26 cellular contexts compared by ENCODE assay signal in the genomic region with DNA sequence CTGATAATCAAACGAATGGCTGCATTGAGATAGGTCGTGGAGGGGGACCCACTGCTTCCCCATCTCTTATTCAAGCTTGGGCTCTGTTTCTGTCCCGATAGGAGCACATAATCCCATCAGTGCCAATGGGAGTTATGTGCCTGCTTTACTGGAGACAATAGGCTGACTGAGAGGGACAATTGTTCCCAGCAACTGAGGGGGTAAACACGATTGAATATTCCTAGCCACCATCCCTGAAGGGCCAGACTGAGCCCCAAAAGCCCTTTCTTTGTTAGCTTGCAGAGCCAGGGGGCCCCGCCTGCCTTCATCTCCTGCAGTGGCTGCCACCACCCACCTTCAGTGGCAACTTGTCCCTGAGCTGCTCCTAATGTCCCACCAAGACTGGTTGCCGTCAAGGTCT.
"Had no signal": no experiment of that assay in that cellular context is flagged by ENCODE, and none has a peak within 500 bp of the region (broad histone marks: within the 10 kb centered on the region; RNA-seq: fewer than 3 reads in every experiment).

No MANE protein-coding gene starts in this region.

- H3K4me1 ChIP-seq: SJSA1 had no signal

- H3K4me3 ChIP-seq: SJSA1 had no signal

- H3K36me3 ChIP-seq: SJSA1 had no signal

- H3K4me1 Mint-ChIP-seq: activated CD8-positive, alpha-beta memory T cell treated with anti-CD3 and anti-CD28 coated beads, Interleukin-2, amount 10 ng/mL, durations not matched to agents 7 days and 5 days; activated naive CD8-positive, alpha-beta T cell treated with anti-CD3 and anti-CD28 coated beads, Interleukin-2, amount 50 U/mL, for 24 hours; WTC11 had no signal

- H3K27ac ChIP-seq: SJSA1 had no signal

- H3K9me3 Mint-ChIP-seq: activated naive CD4-positive, alpha-beta T cell treated with anti-CD3 and anti-CD28 coated beads, Interleukin-2, amount 50 U/mL, for 72 hours; activated naive CD8-positive, alpha-beta T cell treated with anti-CD3 and anti-CD28 coated beads, Interleukin-2, amount 50 U/mL, for 24 hours; activated T-cell treated with anti-CD3 and anti-CD28 coated beads, Interleukin-2, amount 50 U/mL, for 24 hours; activated T-helper 1 cell treated with anti-CD3 and anti-CD28 coated beads, Interleukin-12 subunit alpha, Interleukin-12 subunit beta, Interleukin-2, Interleukin-4 antibody, amounts not matched to agents 30 ng/mL and 10 ng/mL and 1 ng/mL, durations not matched to agents 14 hours and 24 hours and 36 hours; brain; T-helper 1 cell treated with Interleukin-12 subunit alpha and Interleukin-12 subunit beta and Interleukin-4 antibody, amounts not matched to agents 30 μg/mL and 1 μg/mL, for 36 hours; WTC11 had no signal

- H3K4me3 Mint-ChIP-seq: activated CD8-positive, alpha-beta memory T cell treated with anti-CD3 and anti-CD28 coated beads, Interleukin-2, amount 10 ng/mL, durations not matched to agents 7 days and 5 days; activated naive CD8-positive, alpha-beta T cell treated with anti-CD3 and anti-CD28 coated beads, Interleukin-2, amount 50 U/mL, for 24 hours; activated T-cell treated with anti-CD3 and anti-CD28 coated beads, Interleukin-2, amount 50 U/mL, for 24 hours; activated T-helper 1 cell treated with anti-CD3 and anti-CD28 coated beads, Interleukin-12 subunit alpha, Interleukin-12 subunit beta, Interleukin-2, Interleukin-4 antibody, amounts not matched to agents 30 ng/mL and 10 ng/mL and 1 ng/mL, durations not matched to agents 14 hours and 24 hours and 36 hours; brain; T-helper 1 cell treated with Interleukin-12 subunit alpha and Interleukin-12 subunit beta and Interleukin-4 antibody, amounts not matched to agents 30 μg/mL and 1 μg/mL, for 36 hours; WTC11 had no signal

- H3K27me3 ChIP-seq: SJSA1 had no signal

- H3K9me3 ChIP-seq: SJSA1 had no signal

- DNase-seq: activated CD4-positive, alpha-beta T cell treated with anti-CD3 and anti-CD28 coated beads for 48 hours; activated CD4-positive, alpha-beta T cell treated with anti-CD3 and anti-CD28 coated beads, Interleukin-2, amount 50 U/mL, for 48 hours; activated CD4-positive, CD25-positive, alpha-beta regulatory T cell treated with anti-CD3 and anti-CD28 coated beads, Interleukin-2, amount 50 U/mL, for 72 hours; activated CD8-positive, alpha-beta memory T cell treated with anti-CD3 and anti-CD28 coated beads, Interleukin-2, amount 10 ng/mL, durations not matched to agents 7 days and 5 days; activated effector memory CD4-positive, alpha-beta T cell treated with Interleukin-2 at 50 U/mL for 16 hours; activated naive CD4-positive, alpha-beta T cell treated with Interleukin-2 at 50 U/mL for 16 hours; activated naive CD8-positive, alpha-beta T cell treated with anti-CD3 and anti-CD28 coated beads, Interleukin-2, amount 50 U/mL, for 24 hours; activated T-cell treated with anti-CD3 and anti-CD28 coated beads, Interleukin-2, amount 50 U/mL, for 24 hours; amniotic stem cell; IMR-90; KBM-7; NCI-H1048; NCI-H146; NCI-H1930; NCI-H2171; NCI-H2227 treated with DMSO at 0.1 percent for 48 hours; NCI-H510A; NCI-H526 treated with DMSO at 0.1 percent for 48 hours; PC-3; SHP77 had no signal

- H3K36me3 Mint-ChIP-seq: activated CD8-positive, alpha-beta memory T cell treated with anti-CD3 and anti-CD28 coated beads, Interleukin-2, amount 10 ng/mL, durations not matched to agents 7 days and 5 days; activated naive CD4-positive, alpha-beta T cell treated with anti-CD3 and anti-CD28 coated beads, Interleukin-2, amount 50 U/mL, for 72 hours; brain; WTC11 had no signal

- H3K27ac Mint-ChIP-seq: activated CD8-positive, alpha-beta memory T cell treated with anti-CD3 and anti-CD28 coated beads, Interleukin-2, amount 10 ng/mL, durations not matched to agents 7 days and 5 days; activated naive CD4-positive, alpha-beta T cell treated with anti-CD3 and anti-CD28 coated beads, Interleukin-2, amount 50 U/mL, for 72 hours; activated naive CD8-positive, alpha-beta T cell treated with anti-CD3 and anti-CD28 coated beads, Interleukin-2, amount 50 U/mL, for 24 hours; activated T-cell treated with anti-CD3 and anti-CD28 coated beads, Interleukin-2, amount 50 U/mL, for 24 hours; activated T-helper 1 cell treated with anti-CD3 and anti-CD28 coated beads, Interleukin-12 subunit alpha, Interleukin-12 subunit beta, Interleukin-2, Interleukin-4 antibody, amounts not matched to agents 30 ng/mL and 10 ng/mL and 1 ng/mL, durations not matched to agents 14 hours and 24 hours and 36 hours; T-helper 1 cell treated with Interleukin-12 subunit alpha and Interleukin-12 subunit beta and Interleukin-4 antibody, amounts not matched to agents 30 μg/mL and 1 μg/mL, for 36 hours; WTC11 had no signal
